Comparison of ENCODE assay signal across 18 cellular contexts in genomic region chr6:13926378-13926777, GRCh38. TPM values are rescaled to one million over a fixed set of nuclear protein-coding genes. Genes with fewer than 3 reads are reported as not detected.
DNase-seq lines count a peak whose midpoint lies in the region; ATAC-seq and TF ChIP-seq lines count a peak whose summit lies in the region.
"Had no signal": no experiment of that assay in that cellular context is flagged by ENCODE, and none has a peak within 500 bp of the region (broad histone marks: within the 10 kb centered on the region; RNA-seq: fewer than 3 reads in every experiment).

No MANE protein-coding gene starts in this region.

- peaks cover 13% of the 10 kb centered on the region for H3K4me1 Mint-ChIP-seq in activated CD4-positive, alpha-beta T cell treated with anti-CD3 and anti-CD28 coated beads, Interleukin-2, amount 10 ng/mL, durations not matched to agents 24 days and 14 days

- H3K4me1 ChIP-seq in OCI-LY3 (ENCODE audit: low read length) (peaks cover 21% of the 10 kb centered on the region), parathyroid adenoma (peaks cover 7% of the 10 kb centered on the region)

- peak overlapping the region; percentile 86; the same call in 1 of the 2 replicates for H3K4me2 ChIP-seq in OCI-LY3 (ENCODE audit: low read length)
- H3K4me2 ChIP-seq in parathyroid adenoma (ENCODE audit: low read length) = peak overlapping the region; percentile 51

- ATAC-seq in GM18870 (IDR thresholded peaks at IDR 0.05; ENCODE audit: unreplicated experiment) = no peak
- ATAC-seq in GM19351 (IDR thresholded peaks at IDR 0.05; ENCODE audit: unreplicated experiment) = no peak

- H3K27ac ChIP-seq in OCI-LY3 (ENCODE audit: low read length) (no peak overlapping the region), parathyroid adenoma (no peak overlapping the region)
- H3K27ac ChIP-seq: 22Rv1; BLaER1 treated with 17β-estradiol and CSF1 and Interleukin-3, amounts not matched to agents 10 nM and 100 nM; Peyer's patch had no signal

- no peak overlapping the region for H3K27ac Mint-ChIP-seq in activated CD4-positive, alpha-beta T cell treated with anti-CD3 and anti-CD28 coated beads, Interleukin-2, amount 10 ng/mL, durations not matched to agents 24 days and 14 days
- H3K27ac Mint-ChIP-seq: CD8-positive, alpha-beta memory T cell had no signal

- H3K9me3 ChIP-seq in OCI-LY3 (ENCODE audit: insufficient read depth, low read length) = no peaks in the 10 kb centered on the region
- no peaks in the 10 kb centered on the region for H3K9me3 ChIP-seq in parathyroid adenoma (ENCODE audit: control insufficient read depth, low read length)
- H3K9me3 ChIP-seq: Peyer's patch had no signal

- intact Hi-C loops in activated CD4-positive, alpha-beta T cell treated with anti-CD3 and anti-CD28 coated beads, Interleukin-2, amount 10 ng/mL, durations not matched to agents 24 days and 14 days (cut with micrococcal nuclease) = no loop called here

- peaks cover 6% of the 10 kb centered on the region for H3K36me3 Mint-ChIP-seq in activated CD4-positive, alpha-beta T cell treated with anti-CD3 and anti-CD28 coated beads, Interleukin-2, amount 10 ng/mL, durations not matched to agents 24 days and 14 days (ENCODE audit: low read depth)
- H3K36me3 Mint-ChIP-seq: CD8-positive, alpha-beta memory T cell had no signal

- H3K27me3 Mint-ChIP-seq in activated CD4-positive, alpha-beta T cell treated with anti-CD3 and anti-CD28 coated beads, Interleukin-2, amount 10 ng/mL, durations not matched to agents 24 days and 14 days = peaks cover 73% of the 10 kb centered on the region

- TF ChIP-seq CTCF in OCI-LY3 (IDR thresholded peaks at IDR 0.05; ENCODE audit: low read depth, low read length) (no peak), parathyroid adenoma (IDR thresholded peaks at IDR 0.05) (no peak)

- H3K27me3 ChIP-seq in OCI-LY3 (ENCODE audit: low read depth, low read length) (no peaks in the 10 kb centered on the region), parathyroid adenoma (ENCODE audit: control insufficient read depth, insufficient read depth, low read length) (no peaks in the 10 kb centered on the region)

- peak; percentile 43 for DNase-seq in NCI-H2171 treated with DMSO at 0.1 percent for 48 hours (lab: John Stamatoyannopoulos, UW)
- no peak for DNase-seq in NCI-H2171 (lab: John Stamatoyannopoulos, UW)
- peak; percentile 47 for DNase-seq in cerebellar cortex (ENCODE audit: low spot score)
- no peak for DNase-seq in activated CD4-positive, alpha-beta T cell treated with anti-CD3 and anti-CD28 coated beads, Interleukin-2, amount 10 ng/mL, durations not matched to agents 24 days and 14 days
- DNase-seq: CD8-positive, alpha-beta memory T cell; DND-41; GF-D8; NCI-H1694 treated with DMSO at 0.1 percent for 48 hours; NCI-H446; NCI-H774; Peyer's patch; Right ventricle myocardium superior had no signal

- H3K9me3 Mint-ChIP-seq in activated CD4-positive, alpha-beta T cell treated with anti-CD3 and anti-CD28 coated beads, Interleukin-2, amount 10 ng/mL, durations not matched to agents 24 days and 14 days = no peaks in the 10 kb centered on the region

- peak overlapping the region; percentile 87; the same call in 1 of the 2 replicates for H3K4me3 ChIP-seq in OCI-LY3 (ENCODE audit: low read length)
- peak overlapping the region; percentile 20 for H3K4me3 ChIP-seq in parathyroid adenoma (ENCODE audit: low read depth, low read length)
- H3K4me3 ChIP-seq: Peyer's patch had no signal

- no peaks in the 10 kb centered on the region; the same call in 1 of the 2 replicates for H4K20me1 ChIP-seq in OCI-LY3 (ENCODE audit: insufficient read depth, low read length)

- H3K36me3 ChIP-seq in OCI-LY3 (replicated peaks; ENCODE audit: low read depth, low read length) (peaks cover 18% of the 10 kb centered on the region), parathyroid adenoma (ENCODE audit: control insufficient read depth, insufficient read depth, low read length) (no peaks in the 10 kb centered on the region)
- H3K36me3 ChIP-seq: BLaER1 treated with 17β-estradiol and CSF1 and Interleukin-3, amounts not matched to agents 10 nM and 100 nM; Peyer's patch had no signal

- H3K9ac ChIP-seq in OCI-LY3 (ENCODE audit: low read length) (no peak overlapping the region), parathyroid adenoma (no peak overlapping the region)
- H3K9ac ChIP-seq: BLaER1 treated with 17β-estradiol and CSF1 and Interleukin-3, amounts not matched to agents 10 nM and 100 nM had no signal

- no peak overlapping the region for H3K4me3 Mint-ChIP-seq in activated CD4-positive, alpha-beta T cell treated with anti-CD3 and anti-CD28 coated beads, Interleukin-2, amount 10 ng/mL, durations not matched to agents 24 days and 14 days

- no peak overlapping the region for H2AFZ ChIP-seq in OCI-LY3 (ENCODE audit: low read depth, low read length)
- H2AFZ ChIP-seq in parathyroid adenoma = no peak overlapping the region

- H3K79me2 ChIP-seq in OCI-LY3 (ENCODE audit: low read length) = peaks cover 64% of the 10 kb centered on the region
- no peaks in the 10 kb centered on the region for H3K79me2 ChIP-seq in parathyroid adenoma

RNA-seq across cellular contexts. Expression of gene RNF182, which starts 1.6 kb away (rescaled TPM):
- not detected in 2 replicates for total RNA-seq in activated CD4-positive, alpha-beta T cell treated with anti-CD3 and anti-CD28 coated beads, Interleukin-2, amount 10 ng/mL, durations not matched to agents 24 days and 14 days
- total RNA-seq: CD8-positive, alpha-beta memory T cell; Peyer's patch; Right ventricle myocardium superior had no signal

Comparison
In these comparisons a context has a peak if more than half of its experiments do, and no peak if none do; other contexts are left out.
1. DNase-seq: peak in NCI-H2171 treated with DMSO at 0.1 percent for 48 hours (single experiment) and cerebellar cortex (single experiment); none in NCI-H2171 (single experiment) and activated CD4-positive, alpha-beta T cell treated with anti-CD3 and anti-CD28 coated beads, Interleukin-2, amount 10 ng/mL, durations not matched to agents 24 days and 14 days (single experiment).